8 cellular contexts compared by ENCODE assay signal in genomic region chr17:28370035-28370743, GRCh38. TPM values are rescaled to one million over a fixed set of nuclear protein-coding genes. Genes with fewer than 3 reads are reported as not detected.
DNase-seq lines count a peak whose midpoint lies in the region; ATAC-seq and TF ChIP-seq lines count a peak whose summit lies in the region.

Gene VTN (minus strand): TSS chr17:28370307. CDS start chr17:28370203, 104 bp downstream.

- intact Hi-C loops in dorsolateral prefrontal cortex (cut with DNase I): loop anchor here (5.0 to 10.0 kb wide), 3 partner anchors 65 to 185 kb away; partner anchors contain the start of gene UNC119 (in 1 of the 2)

- H3K9me3 ChIP-seq in Peyer's patch (no peaks in the 10 kb centered on the region), muscle layer of duodenum (ENCODE audit: control insufficient read depth in 1 of 2, low read length in 2 of 2) (no peaks in the 10 kb centered on the region)

- H3K27me3 ChIP-seq in Peyer's patch (no peaks in the 10 kb centered on the region), dorsolateral prefrontal cortex (no peaks in the 10 kb centered on the region), muscle layer of duodenum (ENCODE audit: low read depth, low read length) (peaks cover 5% of the 10 kb centered on the region)

- DNase-seq in NCI-H1417 (lab: John Stamatoyannopoulos, UW): peak in 2 of 3 experiments; percentile 19 to 38
- no peak for DNase-seq in NCI-H1417 treated with DMSO at 0.1 percent for 48 hours (lab: John Stamatoyannopoulos, UW)
- no peak for DNase-seq in Peyer's patch
- DNase-seq in dorsolateral prefrontal cortex: no peak
- no peak for DNase-seq in epidermal melanocyte (ENCODE audit: insufficient read length, low spot score)

- no peak for TF ChIP-seq CTCF in Peyer's patch (IDR thresholded peaks at IDR 0.05)
- TF ChIP-seq CTCF in dorsolateral prefrontal cortex (IDR thresholded peaks at IDR 0.05 in 54 of 56, conservative IDR thresholded peaks at IDR 0.05 in 2 of 56; ENCODE audit: low read depth in 1 of 56, partially characterized antibody in 56 of 56): no peak

- H3K4me1 ChIP-seq in Peyer's patch (peaks cover 0 to 33% (median 3%) of the 10 kb centered on the region in 4 donors), muscle layer of duodenum (ENCODE audit: control insufficient read depth in 1 of 2, insufficient read depth in 2 of 2, low read length in 2 of 2) (peaks cover 16% of the 10 kb centered on the region in 2 donors)

- peak within 1 kb of the TSS; percentile 50 to 64 (median 58) for H3K4me3 ChIP-seq in Peyer's patch
- H3K4me3 ChIP-seq in dorsolateral prefrontal cortex: peak within 1 kb of the TSS in 58 of 59 donors; percentile 55 to 83 (median 73)
- peak within 1 kb of the TSS in 1 of 2 donors; percentile 78 for H3K4me3 ChIP-seq in muscle layer of duodenum (ENCODE audit: low read depth in 1 of 2, low read length in 2 of 2)

- peak within 1 kb of the TSS; percentile 1 to 78 (median 68) for H3K27ac ChIP-seq in Peyer's patch
- peak within 1 kb of the TSS in 56 of 59 donors; percentile 39 to 93 (median 86) for H3K27ac ChIP-seq in dorsolateral prefrontal cortex
- peak within 1 kb of the TSS; percentile 56 for H3K27ac ChIP-seq in muscle layer of duodenum (ENCODE audit: low read length)

- no peak for TF ChIP-seq POLR2A in Peyer's patch (IDR thresholded peaks at IDR 0.05)

- ATAC-seq in GM21515 (IDR thresholded peaks at IDR 0.05; ENCODE audit: unreplicated experiment): no peak
- no peak for ATAC-seq in HG02973 (IDR thresholded peaks at IDR 0.05; ENCODE audit: unreplicated experiment)

- H3K36me3 ChIP-seq in Peyer's patch (no peaks in the 10 kb centered on the region), muscle layer of duodenum (ENCODE audit: control insufficient read depth in 1 of 2, insufficient read depth in 2 of 2, low read length in 2 of 2) (peaks cover 0 to 9% of the 10 kb centered on the region in 2 donors)

RNA-seq across cellular contexts. Expression of gene VTN, which starts in this region (rescaled TPM):
- total RNA-seq in Peyer's patch (under 1 TPM in 1 of 4 donors, not detected in 3; 0.57 TPM), dorsolateral prefrontal cortex (1 to 10 TPM; 1.1 to 6.3 (median 2.9) TPM)

Comparison
In these comparisons a context has a peak if more than half of its experiments do, and no peak if none do; other contexts are left out.
1. DNase-seq: peak in NCI-H1417 (2 of 3); none in NCI-H1417 treated with DMSO at 0.1 percent for 48 hours (single experiment), Peyer's patch (0 of 3), dorsolateral prefrontal cortex (0 of 10) and epidermal melanocyte (single experiment).
2. Peak in every context shown above with its lines, with median percentiles within 50 percentile points of each other: H3K27ac ChIP-seq.